Comparison of ENCODE assay signal across 2 cellular contexts in the genomic region with DNA sequence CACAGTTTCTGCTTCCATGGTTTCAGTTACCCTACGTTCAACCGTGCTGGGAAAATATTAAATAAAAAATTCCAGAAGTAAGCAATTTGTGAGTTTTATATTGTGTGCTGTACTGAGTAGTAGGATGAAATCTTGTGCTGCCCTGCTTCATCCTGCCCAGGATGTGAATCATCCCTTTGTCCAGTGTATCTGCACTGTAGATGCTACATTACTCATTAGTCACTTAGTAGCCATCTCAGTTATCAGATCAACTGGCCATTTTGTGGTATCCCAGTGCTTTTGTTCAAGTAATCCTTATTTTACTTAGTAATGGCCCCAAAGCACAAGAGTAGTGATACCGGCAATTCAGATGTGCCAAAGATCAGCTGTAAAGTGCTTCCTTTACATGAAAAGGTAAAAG.
A peak's percentile ranks its signal among the peaks of the same experiment; 100 is the strongest.
TF ChIP-seq lines count a peak whose summit lies in the region.

No MANE protein-coding gene starts in this region.

TF ChIP-seq in K562, 482 proteins besides CTCF, POLR2A, EP300 and RAD21 (continues in another document):
- TF ChIP-seq ZNF3 (CRISPR knock-in tag; IDR thresholded peaks at IDR 0.05) (no peak), ILK (tag; IDR thresholded peaks at IDR 0.05; ENCODE audit: borderline replicate concordance, low read depth) (no peak), SOX6 (IDR thresholded peaks at IDR 0.05) (0 out of 2 replicates have a peak, but pooled peaks have one; percentile 22), ZNF584 (CRISPR knock-in tag; IDR thresholded peaks at IDR 0.05; ENCODE audit: low read depth) (no peak), MEF2A (IDR thresholded peaks at IDR 0.05; ENCODE audit: control insufficient read depth, low read depth, low read length) (no peak), ELF2 (CRISPR knock-in tag; IDR thresholded peaks at IDR 0.05) (no peak), PYGO2 (tag; IDR thresholded peaks at IDR 0.05) (no peak), JUND (IDR thresholded peaks at IDR 0.05; ENCODE audit: borderline replicate concordance, low read depth, low read length) (0 out of 2 replicates have a peak, but pooled peaks have one; percentile 15), JUND (tag; IDR thresholded peaks at IDR 0.05; ENCODE audit: borderline replicate concordance, low read depth, low read length) (no peak), RBM22 (IDR thresholded peaks at IDR 0.05; ENCODE audit: low read depth, low read length, poor library complexity, severe bottlenecking) (no peak), FOSL1 (tag; conservative IDR thresholded peaks at IDR 0.05) (peak; percentile 96)
- TF ChIP-seq, protein P1, sequence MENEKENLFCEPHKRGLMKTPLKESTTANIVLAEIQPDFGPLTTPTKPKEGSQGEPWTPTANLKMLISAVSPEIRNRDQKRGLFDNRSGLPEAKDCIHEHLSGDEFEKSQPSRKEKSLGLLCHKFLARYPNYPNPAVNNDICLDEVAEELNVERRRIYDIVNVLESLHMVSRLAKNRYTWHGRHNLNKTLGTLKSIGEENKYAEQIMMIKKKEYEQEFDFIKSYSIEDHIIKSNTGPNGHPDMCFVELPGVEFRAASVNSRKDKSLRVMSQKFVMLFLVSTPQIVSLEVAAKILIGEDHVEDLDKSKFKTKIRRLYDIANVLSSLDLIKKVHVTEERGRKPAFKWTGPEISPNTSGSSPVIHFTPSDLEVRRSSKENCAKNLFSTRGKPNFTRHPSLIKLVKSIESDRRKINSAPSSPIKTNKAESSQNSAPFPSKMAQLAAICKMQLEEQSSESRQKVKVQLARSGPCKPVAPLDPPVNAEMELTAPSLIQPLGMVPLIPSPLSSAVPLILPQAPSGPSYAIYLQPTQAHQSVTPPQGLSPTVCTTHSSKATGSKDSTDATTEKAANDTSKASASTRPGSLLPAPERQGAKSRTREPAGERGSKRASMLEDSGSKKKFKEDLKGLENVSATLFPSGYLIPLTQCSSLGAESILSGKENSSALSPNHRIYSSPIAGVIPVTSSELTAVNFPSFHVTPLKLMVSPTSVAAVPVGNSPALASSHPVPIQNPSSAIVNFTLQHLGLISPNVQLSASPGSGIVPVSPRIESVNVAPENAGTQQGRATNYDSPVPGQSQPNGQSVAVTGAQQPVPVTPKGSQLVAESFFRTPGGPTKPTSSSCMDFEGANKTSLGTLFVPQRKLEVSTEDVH (IDR thresholded peaks at IDR 0.05; ENCODE audit: low read depth, partially characterized antibody), result no peak
- TF ChIP-seq, protein P2, sequence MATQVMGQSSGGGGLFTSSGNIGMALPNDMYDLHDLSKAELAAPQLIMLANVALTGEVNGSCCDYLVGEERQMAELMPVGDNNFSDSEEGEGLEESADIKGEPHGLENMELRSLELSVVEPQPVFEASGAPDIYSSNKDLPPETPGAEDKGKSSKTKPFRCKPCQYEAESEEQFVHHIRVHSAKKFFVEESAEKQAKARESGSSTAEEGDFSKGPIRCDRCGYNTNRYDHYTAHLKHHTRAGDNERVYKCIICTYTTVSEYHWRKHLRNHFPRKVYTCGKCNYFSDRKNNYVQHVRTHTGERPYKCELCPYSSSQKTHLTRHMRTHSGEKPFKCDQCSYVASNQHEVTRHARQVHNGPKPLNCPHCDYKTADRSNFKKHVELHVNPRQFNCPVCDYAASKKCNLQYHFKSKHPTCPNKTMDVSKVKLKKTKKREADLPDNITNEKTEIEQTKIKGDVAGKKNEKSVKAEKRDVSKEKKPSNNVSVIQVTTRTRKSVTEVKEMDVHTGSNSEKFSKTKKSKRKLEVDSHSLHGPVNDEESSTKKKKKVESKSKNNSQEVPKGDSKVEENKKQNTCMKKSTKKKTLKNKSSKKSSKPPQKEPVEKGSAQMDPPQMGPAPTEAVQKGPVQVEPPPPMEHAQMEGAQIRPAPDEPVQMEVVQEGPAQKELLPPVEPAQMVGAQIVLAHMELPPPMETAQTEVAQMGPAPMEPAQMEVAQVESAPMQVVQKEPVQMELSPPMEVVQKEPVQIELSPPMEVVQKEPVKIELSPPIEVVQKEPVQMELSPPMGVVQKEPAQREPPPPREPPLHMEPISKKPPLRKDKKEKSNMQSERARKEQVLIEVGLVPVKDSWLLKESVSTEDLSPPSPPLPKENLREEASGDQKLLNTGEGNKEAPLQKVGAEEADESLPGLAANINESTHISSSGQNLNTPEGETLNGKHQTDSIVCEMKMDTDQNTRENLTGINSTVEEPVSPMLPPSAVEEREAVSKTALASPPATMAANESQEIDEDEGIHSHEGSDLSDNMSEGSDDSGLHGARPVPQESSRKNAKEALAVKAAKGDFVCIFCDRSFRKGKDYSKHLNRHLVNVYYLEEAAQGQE (CRISPR knock-in tag; IDR thresholded peaks at IDR 0.05; ENCODE audit: low read depth), result no peak
- TF ChIP-seq, protein P3, sequence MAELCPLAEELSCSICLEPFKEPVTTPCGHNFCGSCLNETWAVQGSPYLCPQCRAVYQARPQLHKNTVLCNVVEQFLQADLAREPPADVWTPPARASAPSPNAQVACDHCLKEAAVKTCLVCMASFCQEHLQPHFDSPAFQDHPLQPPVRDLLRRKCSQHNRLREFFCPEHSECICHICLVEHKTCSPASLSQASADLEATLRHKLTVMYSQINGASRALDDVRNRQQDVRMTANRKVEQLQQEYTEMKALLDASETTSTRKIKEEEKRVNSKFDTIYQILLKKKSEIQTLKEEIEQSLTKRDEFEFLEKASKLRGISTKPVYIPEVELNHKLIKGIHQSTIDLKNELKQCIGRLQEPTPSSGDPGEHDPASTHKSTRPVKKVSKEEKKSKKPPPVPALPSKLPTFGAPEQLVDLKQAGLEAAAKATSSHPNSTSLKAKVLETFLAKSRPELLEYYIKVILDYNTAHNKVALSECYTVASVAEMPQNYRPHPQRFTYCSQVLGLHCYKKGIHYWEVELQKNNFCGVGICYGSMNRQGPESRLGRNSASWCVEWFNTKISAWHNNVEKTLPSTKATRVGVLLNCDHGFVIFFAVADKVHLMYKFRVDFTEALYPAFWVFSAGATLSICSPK (IDR thresholded peaks at IDR 0.05; ENCODE audit: borderline replicate concordance), result no peak
- TF ChIP-seq, protein P4, sequence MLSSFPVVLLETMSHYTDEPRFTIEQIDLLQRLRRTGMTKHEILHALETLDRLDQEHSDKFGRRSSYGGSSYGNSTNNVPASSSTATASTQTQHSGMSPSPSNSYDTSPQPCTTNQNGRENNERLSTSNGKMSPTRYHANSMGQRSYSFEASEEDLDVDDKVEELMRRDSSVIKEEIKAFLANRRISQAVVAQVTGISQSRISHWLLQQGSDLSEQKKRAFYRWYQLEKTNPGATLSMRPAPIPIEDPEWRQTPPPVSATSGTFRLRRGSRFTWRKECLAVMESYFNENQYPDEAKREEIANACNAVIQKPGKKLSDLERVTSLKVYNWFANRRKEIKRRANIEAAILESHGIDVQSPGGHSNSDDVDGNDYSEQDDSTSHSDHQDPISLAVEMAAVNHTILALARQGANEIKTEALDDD (IDR thresholded peaks at IDR 0.05), result peak; percentile 71

TF ChIP-seq in HEK293T, 16 proteins besides CTCF, POLR2A, EP300 and RAD21:
- TF ChIP-seq TARDBP (IDR thresholded peaks at IDR 0.05) (no peak), NFRKB (IDR thresholded peaks at IDR 0.05) (no peak), FOXM1 (IDR thresholded peaks at IDR 0.05; ENCODE audit: borderline replicate concordance) (no peak), CTBP1 (IDR thresholded peaks at IDR 0.05; ENCODE audit: borderline replicate concordance) (no peak), ARNT (IDR thresholded peaks at IDR 0.05) (no peak), LEF1 (IDR thresholded peaks at IDR 0.05; ENCODE audit: borderline replicate concordance) (no peak), SUZ12 (IDR thresholded peaks at IDR 0.05) (no peak), HDGF (IDR thresholded peaks at IDR 0.05; ENCODE audit: borderline replicate concordance) (no peak), BHLHE40 (IDR thresholded peaks at IDR 0.05; ENCODE audit: borderline replicate concordance) (no peak), ELF4 (IDR thresholded peaks at IDR 0.05) (no peak), ZNF384 (IDR thresholded peaks at IDR 0.05) (no peak), FOXA1 (IDR thresholded peaks at IDR 0.05) (no peak), L3MBTL2 (conservative IDR thresholded peaks at IDR 0.05) (no peak), SP1 (IDR thresholded peaks at IDR 0.05) (no peak), FOXK2 (IDR thresholded peaks at IDR 0.05) (no peak)
- TF ChIP-seq, protein P5, sequence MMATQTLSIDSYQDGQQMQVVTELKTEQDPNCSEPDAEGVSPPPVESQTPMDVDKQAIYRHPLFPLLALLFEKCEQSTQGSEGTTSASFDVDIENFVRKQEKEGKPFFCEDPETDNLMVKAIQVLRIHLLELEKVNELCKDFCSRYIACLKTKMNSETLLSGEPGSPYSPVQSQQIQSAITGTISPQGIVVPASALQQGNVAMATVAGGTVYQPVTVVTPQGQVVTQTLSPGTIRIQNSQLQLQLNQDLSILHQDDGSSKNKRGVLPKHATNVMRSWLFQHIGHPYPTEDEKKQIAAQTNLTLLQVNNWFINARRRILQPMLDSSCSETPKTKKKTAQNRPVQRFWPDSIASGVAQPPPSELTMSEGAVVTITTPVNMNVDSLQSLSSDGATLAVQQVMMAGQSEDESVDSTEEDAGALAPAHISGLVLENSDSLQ (IDR thresholded peaks at IDR 0.05), result no peak
